1 cellular context compared by ENCODE assay signal in the genomic region with DNA sequence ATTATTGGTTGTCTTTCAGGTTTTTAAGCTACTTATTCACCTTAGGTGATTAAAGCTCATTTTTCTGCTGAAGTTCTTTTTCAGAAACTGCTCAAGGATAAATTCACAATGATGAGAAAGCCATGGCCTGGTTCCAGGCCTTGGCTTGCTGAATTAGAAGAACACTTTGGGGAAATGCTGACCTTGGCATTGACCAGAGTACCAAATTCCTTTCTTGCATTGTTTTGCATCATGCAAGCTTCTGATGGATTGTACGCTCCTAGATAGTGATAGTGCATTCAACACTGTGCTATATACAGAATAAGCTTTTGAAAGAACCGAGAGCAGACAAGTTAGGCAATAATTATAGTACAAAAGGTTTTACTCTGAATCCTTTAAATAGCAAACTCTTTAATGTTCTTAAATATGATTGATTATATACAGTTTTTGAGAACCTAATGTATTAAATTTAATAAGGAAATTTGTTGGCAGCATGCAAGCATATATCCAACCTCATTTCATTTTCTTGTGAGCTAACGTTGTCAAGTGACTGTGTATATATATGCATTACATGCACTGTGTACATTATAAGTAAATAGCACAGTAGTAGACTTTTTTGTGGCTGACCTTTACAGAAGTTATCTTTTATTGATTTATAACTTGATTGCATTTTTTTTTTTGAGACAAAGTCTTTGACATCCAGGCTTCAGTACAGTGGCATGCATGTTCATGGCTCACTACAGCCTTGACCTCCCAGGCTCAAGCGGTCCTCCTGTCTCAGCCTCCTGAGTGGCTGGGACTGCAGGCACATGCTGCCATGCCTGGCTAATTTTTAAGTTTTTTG.
TF ChIP-seq lines count a peak whose summit lies in the region.

No MANE protein-coding gene starts in this region.

TF ChIP-seq in GM23338, 12 proteins besides CTCF, POLR2A, EP300 and RAD21:
- TF ChIP-seq, protein P1, sequence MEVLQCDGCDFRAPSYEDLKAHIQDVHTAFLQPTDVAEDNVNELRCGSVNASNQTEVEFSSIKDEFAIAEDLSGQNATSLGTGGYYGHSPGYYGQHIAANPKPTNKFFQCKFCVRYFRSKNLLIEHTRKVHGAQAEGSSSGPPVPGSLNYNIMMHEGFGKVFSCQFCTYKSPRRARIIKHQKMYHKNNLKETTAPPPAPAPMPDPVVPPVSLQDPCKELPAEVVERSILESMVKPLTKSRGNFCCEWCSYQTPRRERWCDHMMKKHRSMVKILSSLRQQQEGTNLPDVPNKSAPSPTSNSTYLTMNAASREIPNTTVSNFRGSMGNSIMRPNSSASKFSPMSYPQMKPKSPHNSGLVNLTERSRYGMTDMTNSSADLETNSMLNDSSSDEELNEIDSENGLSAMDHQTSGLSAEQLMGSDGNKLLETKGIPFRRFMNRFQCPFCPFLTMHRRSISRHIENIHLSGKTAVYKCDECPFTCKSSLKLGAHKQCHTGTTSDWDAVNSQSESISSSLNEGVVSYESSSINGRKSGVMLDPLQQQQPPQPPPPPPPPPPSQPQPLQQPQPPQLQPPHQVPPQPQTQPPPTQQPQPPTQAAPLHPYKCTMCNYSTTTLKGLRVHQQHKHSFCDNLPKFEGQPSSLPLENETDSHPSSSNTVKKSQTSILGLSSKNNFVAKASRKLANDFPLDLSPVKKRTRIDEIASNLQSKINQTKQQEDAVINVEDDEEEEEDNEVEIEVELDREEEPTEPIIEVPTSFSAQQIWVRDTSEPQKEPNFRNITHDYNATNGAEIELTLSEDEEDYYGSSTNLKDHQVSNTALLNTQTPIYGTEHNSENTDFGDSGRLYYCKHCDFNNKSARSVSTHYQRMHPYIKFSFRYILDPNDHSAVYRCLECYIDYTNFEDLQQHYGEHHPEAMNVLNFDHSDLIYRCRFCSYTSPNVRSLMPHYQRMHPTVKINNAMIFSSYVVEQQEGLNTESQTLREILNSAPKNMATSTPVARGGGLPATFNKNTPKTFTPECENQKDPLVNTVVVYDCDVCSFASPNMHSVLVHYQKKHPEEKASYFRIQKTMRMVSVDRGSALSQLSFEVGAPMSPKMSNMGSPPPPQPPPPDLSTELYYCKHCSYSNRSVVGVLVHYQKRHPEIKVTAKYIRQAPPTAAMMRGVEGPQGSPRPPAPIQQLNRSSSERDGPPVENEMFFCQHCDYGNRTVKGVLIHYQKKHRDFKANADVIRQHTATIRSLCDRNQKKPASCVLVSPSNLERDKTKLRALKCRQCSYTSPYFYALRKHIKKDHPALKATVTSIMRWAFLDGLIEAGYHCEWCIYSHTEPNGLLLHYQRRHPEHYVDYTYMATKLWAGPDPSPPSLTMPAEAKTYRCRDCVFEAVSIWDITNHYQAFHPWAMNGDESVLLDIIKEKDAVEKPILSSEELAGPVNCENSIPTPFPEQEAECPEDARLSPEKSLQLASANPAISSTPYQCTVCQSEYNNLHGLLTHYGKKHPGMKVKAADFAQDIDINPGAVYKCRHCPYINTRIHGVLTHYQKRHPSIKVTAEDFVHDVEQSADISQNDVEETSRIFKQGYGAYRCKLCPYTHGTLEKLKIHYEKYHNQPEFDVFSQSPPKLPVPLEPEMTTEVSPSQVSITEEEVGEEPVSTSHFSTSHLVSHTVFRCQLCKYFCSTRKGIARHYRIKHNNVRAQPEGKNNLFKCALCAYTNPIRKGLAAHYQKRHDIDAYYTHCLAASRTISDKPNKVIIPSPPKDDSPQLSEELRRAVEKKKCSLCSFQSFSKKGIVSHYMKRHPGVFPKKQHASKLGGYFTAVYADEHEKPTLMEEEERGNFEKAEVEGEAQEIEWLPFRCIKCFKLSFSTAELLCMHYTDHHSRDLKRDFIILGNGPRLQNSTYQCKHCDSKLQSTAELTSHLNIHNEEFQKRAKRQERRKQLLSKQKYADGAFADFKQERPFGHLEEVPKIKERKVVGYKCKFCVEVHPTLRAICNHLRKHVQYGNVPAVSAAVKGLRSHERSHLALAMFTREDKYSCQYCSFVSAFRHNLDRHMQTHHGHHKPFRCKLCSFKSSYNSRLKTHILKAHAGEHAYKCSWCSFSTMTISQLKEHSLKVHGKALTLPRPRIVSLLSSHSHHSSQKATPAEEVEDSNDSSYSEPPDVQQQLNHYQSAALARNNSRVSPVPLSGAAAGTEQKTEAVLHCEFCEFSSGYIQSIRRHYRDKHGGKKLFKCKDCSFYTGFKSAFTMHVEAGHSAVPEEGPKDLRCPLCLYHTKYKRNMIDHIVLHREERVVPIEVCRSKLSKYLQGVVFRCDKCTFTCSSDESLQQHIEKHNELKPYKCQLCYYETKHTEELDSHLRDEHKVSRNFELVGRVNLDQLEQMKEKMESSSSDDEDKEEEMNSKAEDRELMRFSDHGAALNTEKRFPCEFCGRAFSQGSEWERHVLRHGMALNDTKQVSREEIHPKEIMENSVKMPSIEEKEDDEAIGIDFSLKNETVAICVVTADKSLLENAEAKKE (CRISPR knock-in tag; IDR thresholded peaks at IDR 0.05): no peak
- TF ChIP-seq JUNB (IDR thresholded peaks at IDR 0.05; ENCODE audit: unreplicated experiment) (no peak), POLR2AphosphoS5 (IDR thresholded peaks at IDR 0.05; ENCODE audit: low read depth) (no peak), ZNF114 (CRISPR knock-in tag; IDR thresholded peaks at IDR 0.05) (no peak), EZH2phosphoT487 (IDR thresholded peaks at IDR 0.05; ENCODE audit: unreplicated experiment) (no peak), ZNF331 (CRISPR knock-in tag; IDR thresholded peaks at IDR 0.05; ENCODE audit: low read depth) (no peak)
- TF ChIP-seq, protein P2, sequence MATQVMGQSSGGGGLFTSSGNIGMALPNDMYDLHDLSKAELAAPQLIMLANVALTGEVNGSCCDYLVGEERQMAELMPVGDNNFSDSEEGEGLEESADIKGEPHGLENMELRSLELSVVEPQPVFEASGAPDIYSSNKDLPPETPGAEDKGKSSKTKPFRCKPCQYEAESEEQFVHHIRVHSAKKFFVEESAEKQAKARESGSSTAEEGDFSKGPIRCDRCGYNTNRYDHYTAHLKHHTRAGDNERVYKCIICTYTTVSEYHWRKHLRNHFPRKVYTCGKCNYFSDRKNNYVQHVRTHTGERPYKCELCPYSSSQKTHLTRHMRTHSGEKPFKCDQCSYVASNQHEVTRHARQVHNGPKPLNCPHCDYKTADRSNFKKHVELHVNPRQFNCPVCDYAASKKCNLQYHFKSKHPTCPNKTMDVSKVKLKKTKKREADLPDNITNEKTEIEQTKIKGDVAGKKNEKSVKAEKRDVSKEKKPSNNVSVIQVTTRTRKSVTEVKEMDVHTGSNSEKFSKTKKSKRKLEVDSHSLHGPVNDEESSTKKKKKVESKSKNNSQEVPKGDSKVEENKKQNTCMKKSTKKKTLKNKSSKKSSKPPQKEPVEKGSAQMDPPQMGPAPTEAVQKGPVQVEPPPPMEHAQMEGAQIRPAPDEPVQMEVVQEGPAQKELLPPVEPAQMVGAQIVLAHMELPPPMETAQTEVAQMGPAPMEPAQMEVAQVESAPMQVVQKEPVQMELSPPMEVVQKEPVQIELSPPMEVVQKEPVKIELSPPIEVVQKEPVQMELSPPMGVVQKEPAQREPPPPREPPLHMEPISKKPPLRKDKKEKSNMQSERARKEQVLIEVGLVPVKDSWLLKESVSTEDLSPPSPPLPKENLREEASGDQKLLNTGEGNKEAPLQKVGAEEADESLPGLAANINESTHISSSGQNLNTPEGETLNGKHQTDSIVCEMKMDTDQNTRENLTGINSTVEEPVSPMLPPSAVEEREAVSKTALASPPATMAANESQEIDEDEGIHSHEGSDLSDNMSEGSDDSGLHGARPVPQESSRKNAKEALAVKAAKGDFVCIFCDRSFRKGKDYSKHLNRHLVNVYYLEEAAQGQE (IDR thresholded peaks at IDR 0.05; ENCODE audit: unreplicated experiment): no peak
